In the genomic region with DNA sequence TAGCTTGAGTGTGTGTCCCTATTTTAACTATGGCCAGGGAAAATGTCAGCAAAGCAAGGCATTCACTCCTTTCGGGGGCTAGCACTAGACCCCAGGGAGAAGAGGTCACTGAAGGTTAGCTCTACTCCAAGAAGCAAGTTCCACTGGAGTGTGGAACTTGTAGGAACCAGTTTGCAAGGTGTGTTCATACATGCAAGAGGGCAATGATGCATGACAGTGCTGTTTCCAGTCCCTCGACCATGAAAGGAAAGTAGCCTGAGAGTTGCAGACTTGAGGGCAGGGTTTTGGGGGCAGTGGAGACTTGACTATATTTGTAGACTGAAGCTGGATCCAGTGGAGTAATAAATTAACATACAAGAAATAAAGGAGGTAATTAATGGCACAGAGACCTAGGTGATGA, we compare ENCODE assay signal across 17 cellular contexts. TPM values are rescaled to one million over a fixed set of nuclear protein-coding genes. Genes with fewer than 3 reads are reported as not detected.
A peak's percentile ranks its signal among the peaks of the same experiment; 100 is the strongest.
DNase-seq lines count a peak whose midpoint lies in the region; ATAC-seq lines count a peak whose summit lies in the region.
"Had no signal": no experiment of that assay in that cellular context is flagged by ENCODE, and none has a peak within 500 bp of the region (broad histone marks: within the 10 kb centered on the region; RNA-seq: fewer than 3 reads in every experiment).

No MANE protein-coding gene starts in this region.

- no peak overlapping the region for H3K4me3 Mint-ChIP-seq in activated naive CD8-positive, alpha-beta T cell treated with anti-CD3 and anti-CD28 coated beads for 36 hours
- H3K4me3 Mint-ChIP-seq in activated CD8-positive, alpha-beta T cell treated with anti-CD3 and anti-CD28 coated beads, Interleukin-2, amount 10 ng/mL, durations not matched to agents 7 days and 5 days = no peak overlapping the region
- H3K4me3 Mint-ChIP-seq: activated CD4-positive, alpha-beta memory T cell treated with anti-CD3 and anti-CD28 coated beads for 36 hours; activated T-helper 1 cell treated with anti-CD3 and anti-CD28 coated beads, Interleukin-12 subunit alpha, Interleukin-12 subunit beta, Interleukin-2, Interleukin-4 antibody, amounts not matched to agents 30 ng/mL and 10 ng/mL and 1 ng/mL, durations not matched to agents 14 hours and 24 hours and 36 hours; immature natural killer cell; neural crest cell had no signal

- H3K4me1 Mint-ChIP-seq in activated naive CD8-positive, alpha-beta T cell treated with anti-CD3 and anti-CD28 coated beads for 36 hours = no peaks in the 10 kb centered on the region
- H3K4me1 Mint-ChIP-seq in activated CD8-positive, alpha-beta T cell treated with anti-CD3 and anti-CD28 coated beads, Interleukin-2, amount 10 ng/mL, durations not matched to agents 7 days and 5 days (ENCODE audit: low read depth) = no peaks in the 10 kb centered on the region
- H3K4me1 Mint-ChIP-seq: immature natural killer cell had no signal

- CTCF ChIA-PET in activated CD8-positive, alpha-beta T cell treated with anti-CD3 and anti-CD28 coated beads, Interleukin-2, amount 10 ng/mL, durations not matched to agents 7 days and 5 days (lab: Charles Lee) = no interaction called here

- POLR2A ChIA-PET in activated CD8-positive, alpha-beta T cell treated with anti-CD3 and anti-CD28 coated beads, Interleukin-2, amount 10 ng/mL, durations not matched to agents 7 days and 5 days (lab: Charles Lee) = no interaction called here

- no peaks in the 10 kb centered on the region for H3K9me3 Mint-ChIP-seq in activated naive CD8-positive, alpha-beta T cell treated with anti-CD3 and anti-CD28 coated beads for 36 hours
- H3K9me3 Mint-ChIP-seq in activated CD8-positive, alpha-beta T cell treated with anti-CD3 and anti-CD28 coated beads, Interleukin-2, amount 10 ng/mL, durations not matched to agents 7 days and 5 days (ENCODE audit: insufficient read depth) = no peaks in the 10 kb centered on the region
- H3K9me3 Mint-ChIP-seq: activated CD4-positive, alpha-beta memory T cell treated with anti-CD3 and anti-CD28 coated beads for 36 hours; activated T-helper 1 cell treated with anti-CD3 and anti-CD28 coated beads, Interleukin-12 subunit alpha, Interleukin-12 subunit beta, Interleukin-2, Interleukin-4 antibody, amounts not matched to agents 30 ng/mL and 10 ng/mL and 1 ng/mL, durations not matched to agents 14 hours and 24 hours and 36 hours; neural crest cell had no signal

- H3K27ac Mint-ChIP-seq in activated naive CD8-positive, alpha-beta T cell treated with anti-CD3 and anti-CD28 coated beads for 36 hours = no peak overlapping the region
- no peak overlapping the region for H3K27ac Mint-ChIP-seq in activated CD8-positive, alpha-beta T cell treated with anti-CD3 and anti-CD28 coated beads, Interleukin-2, amount 10 ng/mL, durations not matched to agents 7 days and 5 days
- H3K27ac Mint-ChIP-seq: activated CD4-positive, alpha-beta memory T cell treated with anti-CD3 and anti-CD28 coated beads for 36 hours; activated T-helper 1 cell treated with anti-CD3 and anti-CD28 coated beads, Interleukin-12 subunit alpha, Interleukin-12 subunit beta, Interleukin-2, Interleukin-4 antibody, amounts not matched to agents 30 ng/mL and 10 ng/mL and 1 ng/mL, durations not matched to agents 14 hours and 24 hours and 36 hours; immature natural killer cell had no signal

- H3K27me3 Mint-ChIP-seq in activated naive CD8-positive, alpha-beta T cell treated with anti-CD3 and anti-CD28 coated beads for 36 hours = peaks cover 5% of the 10 kb centered on the region
- H3K27me3 Mint-ChIP-seq in activated CD8-positive, alpha-beta T cell treated with anti-CD3 and anti-CD28 coated beads, Interleukin-2, amount 10 ng/mL, durations not matched to agents 7 days and 5 days (ENCODE audit: low read depth) = peaks cover 10% of the 10 kb centered on the region

- H3K36me3 Mint-ChIP-seq in activated naive CD8-positive, alpha-beta T cell treated with anti-CD3 and anti-CD28 coated beads for 36 hours = no peaks in the 10 kb centered on the region
- no peaks in the 10 kb centered on the region for H3K36me3 Mint-ChIP-seq in activated CD8-positive, alpha-beta T cell treated with anti-CD3 and anti-CD28 coated beads, Interleukin-2, amount 10 ng/mL, durations not matched to agents 7 days and 5 days (ENCODE audit: low read depth)
- H3K36me3 Mint-ChIP-seq: activated CD4-positive, alpha-beta memory T cell treated with anti-CD3 and anti-CD28 coated beads for 36 hours; immature natural killer cell had no signal

- ATAC-seq in GM18858 (IDR thresholded peaks at IDR 0.05; ENCODE audit: unreplicated experiment) (peak; percentile 68), HG02973 (IDR thresholded peaks at IDR 0.05; ENCODE audit: unreplicated experiment) (peak; percentile 54), HG03159 (IDR thresholded peaks at IDR 0.05; ENCODE audit: unreplicated experiment) (no peak)
- ATAC-seq in activated CD8-positive, alpha-beta T cell treated with anti-CD3 and anti-CD28 coated beads, Interleukin-2, amount 10 ng/mL, durations not matched to agents 7 days and 5 days = no peak

- DNase-seq in COLO668 (lab: John Stamatoyannopoulos, UW; ENCODE audit: unreplicated experiment) (peak; percentile 37), NCI-H526 (lab: John Stamatoyannopoulos, UW) (peak; percentile 66 to 67), NCI-H1694 treated with DMSO at 0.1 percent for 48 hours (lab: John Stamatoyannopoulos, UW) (no peak)
- DNase-seq in activated naive CD8-positive, alpha-beta T cell treated with anti-CD3 and anti-CD28 coated beads for 36 hours = no peak
- DNase-seq in activated CD8-positive, alpha-beta T cell treated with anti-CD3 and anti-CD28 coated beads, Interleukin-2, amount 10 ng/mL, durations not matched to agents 7 days and 5 days = no peak
- DNase-seq: ACHN; activated CD4-positive, alpha-beta memory T cell treated with anti-CD3 and anti-CD28 coated beads for 36 hours; immature natural killer cell; mammary epithelial cell; NCI-H226; SK-N-SH; stimulated activated CD4-positive, alpha-beta T cell treated with anti-CD3 and anti-CD28 coated beads, Interleukin-1b, Interleukin-23, amount 100 ng/mL, for 48 hours had no signal

RNA-seq across cellular contexts. Expression of gene SLC36A4, which starts 21.6 kb away (rescaled TPM):
- 10 to 100 TPM; 15.2 to 15.3 TPM for total RNA-seq in activated naive CD8-positive, alpha-beta T cell treated with anti-CD3 and anti-CD28 coated beads for 36 hours
- total RNA-seq in activated CD8-positive, alpha-beta T cell treated with anti-CD3 and anti-CD28 coated beads, Interleukin-2, amount 10 ng/mL, durations not matched to agents 7 days and 5 days = 10 to 100 TPM in 1 of 2 experiments, 1 to 10 TPM in 1; 9.8 to 10.9 TPM

Comparison
In these comparisons a context has a peak if more than half of its experiments do, and no peak if none do; other contexts are left out.
1. DNase-seq: peak in COLO668 (single experiment) and NCI-H526 (2 of 2); none in activated naive CD8-positive, alpha-beta T cell treated with anti-CD3 and anti-CD28 coated beads for 36 hours (single experiment), NCI-H1694 treated with DMSO at 0.1 percent for 48 hours (single experiment) and activated CD8-positive, alpha-beta T cell treated with anti-CD3 and anti-CD28 coated beads, Interleukin-2, amount 10 ng/mL, durations not matched to agents 7 days and 5 days (single experiment).
2. ATAC-seq: peak in GM18858 (single experiment) and HG02973 (single experiment); none in activated CD8-positive, alpha-beta T cell treated with anti-CD3 and anti-CD28 coated beads, Interleukin-2, amount 10 ng/mL, durations not matched to agents 7 days and 5 days (single experiment) and HG03159 (single experiment).